ENCODE assay signal across 16 cellular contexts in the genomic region with DNA sequence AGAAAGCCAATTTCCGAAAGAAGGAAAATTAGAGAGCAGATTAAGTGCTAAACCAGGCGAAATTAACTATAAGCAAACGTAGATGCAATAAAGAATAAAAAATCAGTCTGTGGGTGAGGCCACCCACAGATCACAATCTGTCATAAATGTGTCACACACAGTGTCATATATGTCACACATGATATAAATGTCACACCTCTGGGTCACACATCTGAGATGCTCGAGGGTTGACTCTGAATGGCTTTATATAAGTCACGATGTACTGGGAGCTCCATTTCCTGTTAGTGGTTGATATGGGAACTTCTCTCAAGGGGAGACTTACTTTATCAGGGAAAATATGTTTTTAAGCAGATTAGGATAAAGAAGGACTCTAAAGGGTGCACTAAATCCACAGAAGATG.
A peak's percentile ranks its signal among the peaks of the same experiment; 100 is the strongest.
DNase-seq lines count a peak whose midpoint lies in the region; ATAC-seq and TF ChIP-seq lines count a peak whose summit lies in the region.
"Had no signal": no experiment of that assay in that cellular context is flagged by ENCODE, and none has a peak within 500 bp of the region (broad histone marks: within the 10 kb centered on the region; RNA-seq: fewer than 3 reads in every experiment).

No MANE protein-coding gene starts in this region.

- no peaks in the 10 kb centered on the region for H3K9me3 ChIP-seq in esophagus muscularis mucosa

- no peaks in the 10 kb centered on the region for H3K36me3 Mint-ChIP-seq in T-helper 2 cell treated with Interferon-gamma antibody and Interleukin-4, amounts not matched to agents 5 μg/mL and 100 μg/mL, for 36 hours (ENCODE audit: low read depth)

- no peak overlapping the region for H3K27ac ChIP-seq in esophagus muscularis mucosa (replicated peaks in 1 of 4)
- H3K27ac ChIP-seq: C4-2B had no signal

- peaks cover 12% of the 10 kb centered on the region for H3K4me1 Mint-ChIP-seq in T-helper 2 cell treated with Interferon-gamma antibody and Interleukin-4, amounts not matched to agents 5 μg/mL and 100 μg/mL, for 36 hours (ENCODE audit: low read depth)

- ATAC-seq in stimulated activated naive CD8-positive, alpha-beta T cell treated with anti-CD3 and anti-CD28 coated beads, Interleukin-15, Interleukin-2, amounts not matched to agents 100 U/mL and 50 U/mL, for 24 hours, result peak; percentile 84
- ATAC-seq in HG02763 (IDR thresholded peaks at IDR 0.05; ENCODE audit: unreplicated experiment), result no peak
- ATAC-seq: Panc1, Right ventricle myocardium inferior had no signal

- H3K36me3 ChIP-seq in esophagus muscularis mucosa, result no peaks in the 10 kb centered on the region

- no peak for TF ChIP-seq EP300 in esophagus muscularis mucosa (IDR thresholded peaks at IDR 0.05)

- H3K27me3 Mint-ChIP-seq in T-helper 2 cell treated with Interferon-gamma antibody and Interleukin-4, amounts not matched to agents 5 μg/mL and 100 μg/mL, for 36 hours (ENCODE audit: low read depth), result peaks cover 2% of the 10 kb centered on the region

- no peak for TF ChIP-seq CTCF in esophagus muscularis mucosa (IDR thresholded peaks at IDR 0.05)

- no peak for TF ChIP-seq POLR2A in esophagus muscularis mucosa (IDR thresholded peaks at IDR 0.05; ENCODE audit: low read depth)

- intact Hi-C loops in esophagus muscularis mucosa (cut with DNase I), result no loop called here

- H3K4me3 ChIP-seq in esophagus muscularis mucosa, result no peak overlapping the region

- H3K9me3 Mint-ChIP-seq in T-helper 2 cell treated with Interferon-gamma antibody and Interleukin-4, amounts not matched to agents 5 μg/mL and 100 μg/mL, for 36 hours, result no peaks in the 10 kb centered on the region
- H3K9me3 Mint-ChIP-seq: HFFc6 had no signal

- H3K27me3 ChIP-seq in esophagus muscularis mucosa, result no peaks in the 10 kb centered on the region

- WGBS in esophagus muscularis mucosa, result 92% methylated on average over 5 of the region's 5 CpGs

- peak; percentile 17 for DNase-seq in activated CD8-positive, alpha-beta memory T cell treated with anti-CD3 and anti-CD28 coated beads, Interleukin-2, amount 50 U/mL, for 48 hours
- no peak for DNase-seq in activated CD8-positive, alpha-beta memory T cell treated with anti-CD3 and anti-CD28 coated beads, Interleukin-2, amount 50 U/mL, for 4 hours
- DNase-seq in RKO (ENCODE audit: low spot score), result peak; percentile 40
- peak; percentile 10 for DNase-seq in esophagus muscularis mucosa (ENCODE audit: extremely low spot score)
- DNase-seq in stimulated activated naive CD8-positive, alpha-beta T cell treated with anti-CD3 and anti-CD28 coated beads, Interleukin-15, Interleukin-2, amounts not matched to agents 100 U/mL and 50 U/mL, for 24 hours, result no peak
- no peak for DNase-seq in hepatic stellate cell (ENCODE audit: low spot score)
- DNase-seq in T-helper 2 cell treated with Interferon-gamma antibody and Interleukin-4, amounts not matched to agents 5 μg/mL and 100 μg/mL, for 36 hours (ENCODE audit: low spot score), result no peak
- DNase-seq: HFFc6, NCI-H1048, NCI-H146, NCI-H2081, NCI-H510A had no signal

- H3K27ac Mint-ChIP-seq in T-helper 2 cell treated with Interferon-gamma antibody and Interleukin-4, amounts not matched to agents 5 μg/mL and 100 μg/mL, for 36 hours, result no peak overlapping the region
- H3K27ac Mint-ChIP-seq: HFFc6 had no signal

- no peak overlapping the region for H3K4me3 Mint-ChIP-seq in T-helper 2 cell treated with Interferon-gamma antibody and Interleukin-4, amounts not matched to agents 5 μg/mL and 100 μg/mL, for 36 hours
- H3K4me3 Mint-ChIP-seq: HFFc6 had no signal

- peaks cover 24 to 36% (median 29%) of the 10 kb centered on the region in 4 donors for H3K4me1 ChIP-seq in esophagus muscularis mucosa

Comparison
In these comparisons a context has a peak if more than half of its experiments do, and no peak if none do; other contexts are left out.
1. DNase-seq: peak in activated CD8-positive, alpha-beta memory T cell treated with anti-CD3 and anti-CD28 coated beads, Interleukin-2, amount 50 U/mL, for 48 hours (single experiment), RKO (single experiment) and esophagus muscularis mucosa (single experiment); none in activated CD8-positive, alpha-beta memory T cell treated with anti-CD3 and anti-CD28 coated beads, Interleukin-2, amount 50 U/mL, for 4 hours (single experiment), stimulated activated naive CD8-positive, alpha-beta T cell treated with anti-CD3 and anti-CD28 coated beads, Interleukin-15, Interleukin-2, amounts not matched to agents 100 U/mL and 50 U/mL, for 24 hours (single experiment), hepatic stellate cell (single experiment) and T-helper 2 cell treated with Interferon-gamma antibody and Interleukin-4, amounts not matched to agents 5 μg/mL and 100 μg/mL, for 36 hours (single experiment).